In genomic region chr5:124619121-124619520, GRCh38 we compare ENCODE assay signal across 24 cellular contexts.
DNase-seq lines count a peak whose midpoint lies in the region; ATAC-seq, FAIRE-seq and TF ChIP-seq lines count a peak whose summit lies in the region.
"Had no signal": no experiment of that assay in that cellular context is flagged by ENCODE, and none has a peak within 500 bp of the region (broad histone marks: within the 10 kb centered on the region; RNA-seq: fewer than 3 reads in every experiment).

No MANE protein-coding gene starts in this region.

- POLR2A ChIA-PET in HEK293 (lab: Yijun Ruan, JAX) (no interaction called here), Panc1 (lab: Charles Lee) (no interaction called here), endothelial cell of umbilical vein (lab: Charles Lee) (no interaction called here)

- FAIRE-seq in endothelial cell of umbilical vein (lab: Jason Lieb, UNC): no peak
- FAIRE-seq: A549, D721Med, GM12878, H54 had no signal

- no TSS peak for BruUV-seq in Panc1 (replicated peaks; lab: Mats Ljungman, UMichigan)
- BruUV-seq in endothelial cell of umbilical vein (replicated peaks; lab: Mats Ljungman, UMichigan): no TSS peak

- no peak for ATAC-seq in Panc1
- ATAC-seq: A549, GM12878, GM23338 had no signal

- H3K79me2 ChIP-seq in MM.1S (ENCODE audit: low read length): no peaks in the 10 kb centered on the region
- H3K79me2 ChIP-seq in endothelial cell of umbilical vein (ENCODE audit: control insufficient read depth, insufficient read depth, low read length): no peaks in the 10 kb centered on the region

- no peaks in the 10 kb centered on the region for H3K36me3 ChIP-seq in HEK293 (ENCODE audit: control insufficient read depth in 2 of 2, insufficient read depth in 1 of 2, low read length in 2 of 2)
- H3K36me3 ChIP-seq in MM.1S (replicated peaks; ENCODE audit: insufficient read depth, low read length): no peaks in the 10 kb centered on the region
- H3K36me3 ChIP-seq in Panc1 (ENCODE audit: control insufficient read depth, insufficient read depth, low read length): no peaks in the 10 kb centered on the region
- H3K36me3 ChIP-seq in endothelial cell of umbilical vein (ENCODE audit: control insufficient read depth in 2 of 2, extremely low read depth in 1 of 2, insufficient read depth in 2 of 2, low read length in 2 of 2): no peaks in the 10 kb centered on the region
- H3K36me3 ChIP-seq: BE2C; BLaER1 treated with 17β-estradiol and CSF1 and Interleukin-3, amounts not matched to agents 10 nM and 100 nM; HAP-1 had no signal

- no peaks in the 10 kb centered on the region for H3K9me3 ChIP-seq in HEK293 (ENCODE audit: control insufficient read depth, insufficient read depth, low read depth, low read length)
- H3K9me3 ChIP-seq in MM.1S (replicated peaks; ENCODE audit: insufficient read depth, low read length): no peaks in the 10 kb centered on the region
- H3K9me3 ChIP-seq in Panc1 (ENCODE audit: control insufficient read depth, insufficient read depth, low read depth, low read length): peaks cover 4% of the 10 kb centered on the region; the same call in 1 of the 2 replicates
- no peaks in the 10 kb centered on the region for H3K9me3 ChIP-seq in endothelial cell of umbilical vein (replicated peaks; ENCODE audit: control insufficient read depth, insufficient read depth, low read length)
- H3K9me3 ChIP-seq: A549; BE2C; BLaER1 treated with 17β-estradiol and CSF1 and Interleukin-3, amounts not matched to agents 10 nM and 100 nM; HAP-1 had no signal

- no peaks in the 10 kb centered on the region for H4K20me1 ChIP-seq in MM.1S (ENCODE audit: insufficient read depth, low read length)
- no peaks in the 10 kb centered on the region for H4K20me1 ChIP-seq in endothelial cell of umbilical vein (replicated peaks; ENCODE audit: control insufficient read depth, extremely low read depth, insufficient read depth, low read length)
- H4K20me1 ChIP-seq: BLaER1 treated with 17β-estradiol and CSF1 and Interleukin-3, amounts not matched to agents 10 nM and 100 nM had no signal

- H3K4me3 ChIP-seq in HEK293 (ENCODE audit: low read depth, low read length) (no peak overlapping the region), MM.1S (ENCODE audit: low read length) (no peak overlapping the region), Panc1 (ENCODE audit: low read depth in 2 of 2, low read length in 2 of 2) (no peak overlapping the region), endothelial cell of umbilical vein (replicated peaks in 1 of 3; ENCODE audit: insufficient read depth in 1 of 3, low read depth in 1 of 3, low read length in 3 of 3) (no peak overlapping the region)
- H3K4me3 ChIP-seq: A549; BLaER1 treated with 17β-estradiol and CSF1 and Interleukin-3, amounts not matched to agents 10 nM and 100 nM; GM12878; GM23338; HAP-1 had no signal

- DNase-seq in MM.1S (peak; percentile 13), Panc1 (ENCODE audit: low read depth, low spot score) (no peak), endothelial cell of umbilical vein (ENCODE audit: low read depth, low spot score) (no peak), head of caudate nucleus (no peak), OCI-M1 (lab: John Stamatoyannopoulos, UW) (no peak), dermis blood vessel endothelial cell (no peak)
- DNase-seq: 8988T; ACHN; AML-193; BE2C; CD4-positive, alpha-beta T cell; CD8-positive, alpha-beta memory T cell; DMS 273 treated with DMSO at 0.1 percent for 48 hours; DMS79; EL; GDM1 had no signal

- CTCF ChIA-PET in HEK293 (lab: Yijun Ruan, JAX) (no interaction called here), Panc1 (lab: Charles Lee) (no interaction called here), endothelial cell of umbilical vein (lab: Charles Lee) (interaction anchor here (1.0 kb wide), 1 partner anchor 22 kb away, joined by 3 read pairs; no protein-coding TSS in a partner anchor)

- H3K9me1 ChIP-seq in endothelial cell of umbilical vein (replicated peaks; ENCODE audit: control insufficient read depth, extremely low read depth, insufficient read depth, low read length): no peaks in the 10 kb centered on the region

- intact Hi-C loops in Panc1 (cut with micrococcal nuclease; ENCODE audit: unreplicated experiment) (no loop called here), endothelial cell of umbilical vein (cut with micrococcal nuclease) (no loop called here), head of caudate nucleus (cut with DNase I) (no loop called here)

- H3K27me3 ChIP-seq in MM.1S (replicated peaks; ENCODE audit: insufficient read depth, low read length) (no peaks in the 10 kb centered on the region), Panc1 (ENCODE audit: control insufficient read depth, insufficient read depth, low read length) (no peaks in the 10 kb centered on the region), endothelial cell of umbilical vein (ENCODE audit: control insufficient read depth in 2 of 2, insufficient read depth in 2 of 2, low read length in 2 of 2) (no peaks in the 10 kb centered on the region)
- H3K27me3 ChIP-seq: BE2C; BLaER1 treated with 17β-estradiol and CSF1 and Interleukin-3, amounts not matched to agents 10 nM and 100 nM had no signal

- H2AFZ ChIP-seq in MM.1S (ENCODE audit: low read length): no peak overlapping the region
- H2AFZ ChIP-seq in endothelial cell of umbilical vein (ENCODE audit: low read depth, low read length): peak overlapping the region; percentile 54
- H2AFZ ChIP-seq: GM23338 had no signal

- H3K4me2 ChIP-seq in MM.1S (ENCODE audit: low read depth, low read length) (0 out of 2 replicates have a peak overlapping the region, but pooled peaks have one; percentile 5), endothelial cell of umbilical vein (ENCODE audit: insufficient read depth, low read length) (no peak overlapping the region)
- H3K4me2 ChIP-seq: A549; BLaER1 treated with 17β-estradiol and CSF1 and Interleukin-3, amounts not matched to agents 10 nM and 100 nM; GM23338 had no signal

- H3K4me1 ChIP-seq in HEK293 (ENCODE audit: control insufficient read depth, insufficient read depth, low read length): peaks cover 4% of the 10 kb centered on the region; the same call in 1 of the 2 replicates
- no peaks in the 10 kb centered on the region for H3K4me1 ChIP-seq in MM.1S (ENCODE audit: low read length)
- peaks cover 6% of the 10 kb centered on the region; the same call in 1 of the 2 replicates for H3K4me1 ChIP-seq in Panc1 (ENCODE audit: control insufficient read depth, insufficient read depth, low read length)
- H3K4me1 ChIP-seq in endothelial cell of umbilical vein (ENCODE audit: control insufficient read depth, extremely low read depth, insufficient read depth, low read length): no peaks in the 10 kb centered on the region
- H3K4me1 ChIP-seq: A549; BE2C; BLaER1 treated with 17β-estradiol and CSF1 and Interleukin-3, amounts not matched to agents 10 nM and 100 nM had no signal

- no peak overlapping the region for H3K27ac ChIP-seq in HEK293 (ENCODE audit: extremely low read depth, low read depth, low read length)
- H3K27ac ChIP-seq in MM.1S (ENCODE audit: low read length): no peak overlapping the region
- peak overlapping the region; percentile 55; the same call in 1 of the 2 replicates for H3K27ac ChIP-seq in Panc1 (ENCODE audit: low read length)
- H3K27ac ChIP-seq in endothelial cell of umbilical vein (ENCODE audit: insufficient read depth, low read depth, low read length): no peak overlapping the region
- H3K27ac ChIP-seq: A549; BLaER1 treated with 17β-estradiol and CSF1 and Interleukin-3, amounts not matched to agents 10 nM and 100 nM had no signal

- TF ChIP-seq POLR2A in endothelial cell of umbilical vein (IDR thresholded peaks at IDR 0.05; ENCODE audit: low read depth, low read length): no peak

- H3K9me2 ChIP-seq in MM.1S (replicated peaks; ENCODE audit: insufficient read depth, low read length): no peaks in the 10 kb centered on the region

- TF ChIP-seq CTCF in HEK293 (tag by site-specific recombination; IDR thresholded peaks at IDR 0.05) (no peak), MM.1S (IDR thresholded peaks at IDR 0.05; ENCODE audit: low read length) (no peak), Panc1 (IDR thresholded peaks at IDR 0.05) (no peak), endothelial cell of umbilical vein (IDR thresholded peaks at IDR 0.05; ENCODE audit: extremely low read depth in 1 of 2, insufficient read depth in 1 of 2, low read depth in 1 of 2, low read length in 2 of 2) (no peak)

- in situ Hi-C loops in Panc1 (cut with HindIII; ENCODE audit: low pct_unique_long_range_greater_than_20kb, low sequenced_read_pairs): no loop called here

- H3F3A ChIP-seq in MM.1S (ENCODE audit: insufficient read depth, low read length): no peaks in the 10 kb centered on the region

- dilution Hi-C loops in endothelial cell of umbilical vein (cut with MboI; ENCODE audit: extremely low pct_ligation_motif_present, low sequenced_read_pairs): no loop called here

- H3K9ac ChIP-seq in MM.1S (ENCODE audit: low read length) (no peak overlapping the region), endothelial cell of umbilical vein (replicated peaks; ENCODE audit: extremely low read depth, insufficient read depth, low read length) (no peak overlapping the region)
- H3K9ac ChIP-seq: BLaER1 treated with 17β-estradiol and CSF1 and Interleukin-3, amounts not matched to agents 10 nM and 100 nM had no signal

TF ChIP-seq in HEK293, 187 proteins besides CTCF, POLR2A, EP300 and RAD21:
- TF ChIP-seq ZNF266 (tag by site-specific recombination; IDR thresholded peaks at IDR 0.05; ENCODE audit: low read depth) (no peak), ZNF510 (tag by site-specific recombination; IDR thresholded peaks at IDR 0.05; ENCODE audit: insufficient replicate concordance) (peak; percentile 99), ZNF184 (tag by site-specific recombination; IDR thresholded peaks at IDR 0.05) (no peak)

TF ChIP-seq in endothelial cell of umbilical vein, 7 proteins besides CTCF, POLR2A, EP300 and RAD21:
- no peak for TF ChIP-seq POLR2AphosphoS5 (IDR thresholded peaks at IDR 0.05; ENCODE audit: insufficient read depth, low read depth, low read length)
- no peak for TF ChIP-seq MYC (IDR thresholded peaks at IDR 0.05; ENCODE audit: low read depth, low read length)
- TF ChIP-seq, protein P1, sequence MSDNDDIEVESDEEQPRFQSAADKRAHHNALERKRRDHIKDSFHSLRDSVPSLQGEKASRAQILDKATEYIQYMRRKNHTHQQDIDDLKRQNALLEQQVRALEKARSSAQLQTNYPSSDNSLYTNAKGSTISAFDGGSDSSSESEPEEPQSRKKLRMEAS (IDR thresholded peaks at IDR 0.05; ENCODE audit: insufficient read depth, insufficient read length): no peak
- TF ChIP-seq FOS (IDR thresholded peaks at IDR 0.05; ENCODE audit: borderline replicate concordance, insufficient read depth, low read length): no peak
- TF ChIP-seq EZH2 (IDR thresholded peaks at IDR 0.05; ENCODE audit: borderline replicate concordance, low read depth, low read length, severe bottlenecking): no peak
TF ChIP-seq in endothelial cell of umbilical vein: peak in this region for 0.
